8 cellular contexts compared by ENCODE assay signal in the genomic region with DNA sequence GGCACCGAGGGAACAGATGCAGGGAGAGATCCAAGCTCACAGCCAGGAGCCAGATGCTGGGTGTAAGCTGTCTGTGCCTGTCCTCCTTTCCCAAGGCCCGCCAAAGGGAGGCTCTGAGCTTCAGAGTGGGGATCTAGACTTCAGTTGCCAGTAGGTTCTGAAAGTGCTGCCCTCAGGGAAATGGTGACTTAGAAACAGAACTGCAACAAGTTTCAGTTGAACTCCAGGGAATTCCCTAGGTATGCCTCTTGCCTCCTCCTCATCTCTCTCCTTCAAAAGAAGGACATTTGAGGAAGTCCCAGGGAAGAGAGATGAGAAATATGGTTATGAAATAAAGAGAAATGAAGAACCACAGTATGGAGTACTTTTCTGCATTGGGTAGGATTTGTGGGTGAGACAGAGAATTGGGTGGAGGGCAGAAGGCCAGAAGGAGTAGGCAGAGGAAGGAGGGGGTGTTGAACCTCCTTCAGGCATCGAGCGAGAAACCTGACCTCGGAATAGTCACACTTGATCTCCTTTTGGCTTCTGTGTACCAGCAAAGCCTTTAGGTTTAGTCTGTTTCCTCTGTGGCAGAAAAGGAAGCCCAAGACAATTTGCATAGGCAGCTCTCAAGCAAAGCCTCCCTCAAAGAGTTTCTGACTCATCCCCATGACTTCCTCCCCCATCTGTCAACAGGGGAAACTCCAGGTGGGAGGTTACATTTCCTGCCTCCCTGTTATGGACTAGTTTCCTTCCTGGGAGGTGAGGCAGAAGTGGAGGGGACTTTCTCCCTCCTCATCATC. TPM values are rescaled to one million over a fixed set of nuclear protein-coding genes. Genes with fewer than 3 reads are reported as not detected.
DNase-seq lines count a peak whose midpoint lies in the region; ATAC-seq, FAIRE-seq and TF ChIP-seq lines count a peak whose summit lies in the region.

No MANE protein-coding gene starts in this region.

- peak; percentile 99 for FAIRE-seq in endothelial cell of umbilical vein (lab: Jason Lieb, UNC)
- no peak for FAIRE-seq in pancreas (lab: Jason Lieb, UNC)

- POLR2A ChIA-PET in endothelial cell of umbilical vein (lab: Charles Lee), result interaction anchor here (0.7 kb wide), 1 partner anchor 884 kb away, joined by 9 read pairs; no protein-coding TSS in a partner anchor

- intact Hi-C loops in endothelial cell of umbilical vein (cut with micrococcal nuclease) (loop anchor here (1.0 to 2.0 kb wide), 4 partner anchors 10 to 439 kb away; a partner anchor contains a TSS), pancreas (cut with DNase I) (no loop called here)

- TF ChIP-seq CTCF in endothelial cell of umbilical vein (IDR thresholded peaks at IDR 0.05; ENCODE audit: extremely low read depth in 1 of 2, insufficient read depth in 1 of 2, low read depth in 1 of 2, low read length in 2 of 2) (no peak), pancreas (IDR thresholded peaks at IDR 0.05) (no peak)

- H3K9ac ChIP-seq in endothelial cell of umbilical vein (replicated peaks; ENCODE audit: extremely low read depth, insufficient read depth, low read length), result no peak overlapping the region

- H3K4me2 ChIP-seq in endothelial cell of umbilical vein (ENCODE audit: insufficient read depth, low read length), result peak overlapping the region; percentile 60

- dilution Hi-C loops in endothelial cell of umbilical vein (cut with MboI; ENCODE audit: extremely low pct_ligation_motif_present, low sequenced_read_pairs), result no loop called here

- DNase-seq in NCI-H2029 (lab: John Stamatoyannopoulos, UW) (peak; percentile 7), NCI-H2029 treated with DMSO at 0.1 percent for 48 hours (lab: John Stamatoyannopoulos, UW) (no peak), MV-4-11 (lab: John Stamatoyannopoulos, UW) (peak; percentile 91), endothelial cell of umbilical vein (ENCODE audit: low read depth, low spot score) (peak; percentile 88), pancreas (peak in 1 of 6 donors; percentile 34), OCI-M2 (lab: John Stamatoyannopoulos, UW; ENCODE audit: unreplicated experiment) (no peak)
- peak; percentile 69 for DNase-seq in activated CD4-positive, alpha-beta T cell treated with anti-CD3 and anti-CD28 coated beads for 48 hours

- H3K79me2 ChIP-seq in endothelial cell of umbilical vein (ENCODE audit: control insufficient read depth, insufficient read depth, low read length), result no peaks in the 10 kb centered on the region

- peak; percentile 82 for TF ChIP-seq POLR2A in endothelial cell of umbilical vein (IDR thresholded peaks at IDR 0.05; ENCODE audit: low read depth, low read length)

- H2AFZ ChIP-seq in endothelial cell of umbilical vein (ENCODE audit: low read depth, low read length), result peak overlapping the region; percentile 24

- CTCF ChIA-PET in endothelial cell of umbilical vein (lab: Charles Lee), result interaction anchor here (0.7 to 2.9 kb wide), 9 partner anchors 10 to 488 kb away, joined by 3 to 34 read pairs (median 9); a partner anchor contains a TSS

- peaks cover 28% of the 10 kb centered on the region for H3K4me1 ChIP-seq in endothelial cell of umbilical vein (ENCODE audit: control insufficient read depth, extremely low read depth, insufficient read depth, low read length)
- H3K4me1 ChIP-seq in pancreas, result peaks cover 0 to 8% (median 0%) of the 10 kb centered on the region in 3 donors

- BruUV-seq in endothelial cell of umbilical vein (replicated peaks; lab: Mats Ljungman, UMichigan), result TSS peak; percentile 90

- H3K27ac ChIP-seq in endothelial cell of umbilical vein (ENCODE audit: insufficient read depth, low read depth, low read length) (peak overlapping the region; percentile 78), pancreas (peak overlapping the region in 2 of 4 donors; percentile 23 to 50)

- 71 to 73% methylated on average over 5 of the region's 5 CpGs for WGBS in pancreas, 2 donors

- H3K27me3 ChIP-seq in endothelial cell of umbilical vein (ENCODE audit: control insufficient read depth in 2 of 2, insufficient read depth in 2 of 2, low read length in 2 of 2), result no peaks in the 10 kb centered on the region
- no peaks in the 10 kb centered on the region for H3K27me3 ChIP-seq in pancreas

- no peaks in the 10 kb centered on the region for H4K20me1 ChIP-seq in endothelial cell of umbilical vein (replicated peaks; ENCODE audit: control insufficient read depth, extremely low read depth, insufficient read depth, low read length)

- no peaks in the 10 kb centered on the region for H3K9me1 ChIP-seq in endothelial cell of umbilical vein (replicated peaks; ENCODE audit: control insufficient read depth, extremely low read depth, insufficient read depth, low read length)

- H3K9me3 ChIP-seq in endothelial cell of umbilical vein (replicated peaks; ENCODE audit: control insufficient read depth, insufficient read depth, low read length), result no peaks in the 10 kb centered on the region
- no peaks in the 10 kb centered on the region for H3K9me3 ChIP-seq in pancreas

- H3K4me3 ChIP-seq in endothelial cell of umbilical vein (replicated peaks in 1 of 3; ENCODE audit: insufficient read depth in 1 of 3, low read depth in 1 of 3, low read length in 3 of 3) (no peak overlapping the region), pancreas (no peak overlapping the region)

- ATAC-seq in HG02588 (IDR thresholded peaks at IDR 0.05; ENCODE audit: unreplicated experiment) (peak; percentile 92), pancreas (peak in 3 of 4 donors; percentile 57 to 88 (median 85))

- H3K36me3 ChIP-seq in endothelial cell of umbilical vein (ENCODE audit: control insufficient read depth in 2 of 2, extremely low read depth in 1 of 2, insufficient read depth in 2 of 2, low read length in 2 of 2) (no peaks in the 10 kb centered on the region), pancreas (no peaks in the 10 kb centered on the region)

TF ChIP-seq in endothelial cell of umbilical vein, 7 proteins besides CTCF, POLR2A, EP300 and RAD21:
- TF ChIP-seq, protein P1, sequence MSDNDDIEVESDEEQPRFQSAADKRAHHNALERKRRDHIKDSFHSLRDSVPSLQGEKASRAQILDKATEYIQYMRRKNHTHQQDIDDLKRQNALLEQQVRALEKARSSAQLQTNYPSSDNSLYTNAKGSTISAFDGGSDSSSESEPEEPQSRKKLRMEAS (IDR thresholded peaks at IDR 0.05; ENCODE audit: insufficient read depth, insufficient read length), result no peak
- TF ChIP-seq GATA2 (IDR thresholded peaks at IDR 0.05; ENCODE audit: insufficient read depth, insufficient read length, low read depth, low read length), result peak; percentile 76
- TF ChIP-seq MYC (IDR thresholded peaks at IDR 0.05; ENCODE audit: low read depth, low read length), result no peak
- peak; percentile 83 for TF ChIP-seq JUN (IDR thresholded peaks at IDR 0.05; ENCODE audit: borderline replicate concordance, insufficient read depth, insufficient read length, low read depth)
- TF ChIP-seq EZH2 (IDR thresholded peaks at IDR 0.05; ENCODE audit: borderline replicate concordance, low read depth, low read length, severe bottlenecking), result no peak
- TF ChIP-seq POLR2AphosphoS5 (IDR thresholded peaks at IDR 0.05; ENCODE audit: insufficient read depth, low read depth, low read length), result peak; percentile 95
- peak; percentile 98 for TF ChIP-seq FOS (IDR thresholded peaks at IDR 0.05; ENCODE audit: borderline replicate concordance, insufficient read depth, low read length)

RNA-seq across cellular contexts. Expression of a gene that starts 45.7 kb away (rescaled TPM):
- 12.8 and 14.3 TPM in 2 replicates for total RNA-seq in endothelial cell of umbilical vein
- polyA plus RNA-seq in endothelial cell of umbilical vein, result 17.2 and 20.6 TPM in 2 replicates
- 15.0 and 15.4 TPM in 2 replicates for polyA plus RNA-seq in endothelial cell of umbilical vein (2011; cell fraction: cytosol; rRNA removed)
- polyA plus RNA-seq in endothelial cell of umbilical vein (2011; cell fraction: nucleus; rRNA removed), result 8.5 TPM in 2 replicates
- 10.8 and 21.0 TPM in 2 replicates for polyA plus RNA-seq in endothelial cell of umbilical vein (2012)
- polyA minus RNA-seq in endothelial cell of umbilical vein, result 20.2 and 26.9 TPM in 2 replicates
- not detected for polyA minus RNA-seq in endothelial cell of umbilical vein (2011; cell fraction: cytosol; rRNA and poly(A)+ RNA removed)
- 6.6 and 6.9 TPM in 2 replicates for polyA minus RNA-seq in endothelial cell of umbilical vein (2011; cell fraction: nucleus; rRNA and poly(A)+ RNA removed)
- 10 to 100 TPM in 1 of 6 donors, 1 to 10 TPM in 4, under 1 TPM in 1; 0.79 to 15.7 (median 3.6) TPM for total RNA-seq in pancreas
- 10 to 100 TPM; 15.3 to 69.0 TPM for polyA plus RNA-seq in pancreas

Comparison
In these comparisons a context has a peak if more than half of its experiments do, and no peak if none do; other contexts are left out.
1. DNase-seq: peak in NCI-H2029 (single experiment), MV-4-11 (single experiment), activated CD4-positive, alpha-beta T cell treated with anti-CD3 and anti-CD28 coated beads for 48 hours (single experiment) and endothelial cell of umbilical vein (single experiment); none in NCI-H2029 treated with DMSO at 0.1 percent for 48 hours (single experiment) and OCI-M2 (single experiment).